In the genomic region with DNA sequence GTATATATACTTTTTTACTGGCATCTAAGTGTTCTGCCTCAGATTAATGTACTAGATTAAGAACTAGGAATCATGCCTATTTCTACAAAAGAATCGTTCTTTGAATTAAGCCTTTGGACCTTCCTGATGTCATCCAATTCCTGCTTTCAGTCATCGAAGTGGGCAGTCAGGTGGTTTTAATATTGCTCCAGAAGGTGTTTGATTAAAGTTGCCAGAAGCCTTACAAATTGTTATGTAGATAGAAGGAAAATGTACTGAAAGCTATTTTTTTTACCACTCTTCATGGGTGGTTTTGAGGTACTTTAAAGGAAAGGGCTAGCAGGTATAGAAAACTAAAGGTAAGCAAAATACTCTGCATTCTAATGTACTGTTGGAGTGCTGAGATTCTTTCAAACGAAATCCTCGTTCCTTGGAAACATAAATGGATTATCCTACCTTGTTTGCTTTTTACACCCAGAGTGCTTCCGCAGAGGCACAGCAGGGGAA, we compare ENCODE assay signal across 8 cellular contexts. TPM values are rescaled to one million over a fixed set of nuclear protein-coding genes. Genes with fewer than 3 reads are reported as not detected.
DNase-seq lines count a peak whose midpoint lies in the region; ATAC-seq, FAIRE-seq and TF ChIP-seq lines count a peak whose summit lies in the region.

No MANE protein-coding gene starts in this region.

- no peak for ATAC-seq in GM23338
- ATAC-seq in activated naive CD8-positive, alpha-beta T cell treated with anti-CD3 and anti-CD28 coated beads, Interleukin-2, amount 50 U/mL, for 24 hours: no peak
- no peak for ATAC-seq in thoracic aorta (ENCODE audit: insufficient number of reproducible peaks, low FRiP score, low read depth)
- no peak for ATAC-seq in GM21367 (IDR thresholded peaks at IDR 0.05; ENCODE audit: unreplicated experiment)

- H3K4me2 ChIP-seq in GM23338: peak overlapping the region; percentile 75

- H3K4me3 ChIP-seq in GM23338 (peak overlapping the region; percentile 71), kidney (ENCODE audit: low read length in 2 of 2) (peak overlapping the region; percentile 61 to 74), thoracic aorta (peak overlapping the region; percentile 77)

- peak overlapping the region; percentile 82 for H3K4me3 Mint-ChIP-seq in GM23338
- peak overlapping the region; percentile 92 for H3K4me3 Mint-ChIP-seq in activated naive CD8-positive, alpha-beta T cell treated with anti-CD3 and anti-CD28 coated beads, Interleukin-2, amount 50 U/mL, for 24 hours

- peaks cover 6% of the 10 kb centered on the region; the same call in 1 of the 3 replicates for H3K36me3 Mint-ChIP-seq in GM23338 (ENCODE audit: low read depth)
- peaks cover 25% of the 10 kb centered on the region for H3K36me3 Mint-ChIP-seq in activated naive CD8-positive, alpha-beta T cell treated with anti-CD3 and anti-CD28 coated beads, Interleukin-2, amount 50 U/mL, for 24 hours (ENCODE audit: low read depth)

- no peaks in the 10 kb centered on the region for H3K36me3 ChIP-seq in GM23338 (ENCODE audit: insufficient read depth)
- H3K36me3 ChIP-seq in kidney (ENCODE audit: control insufficient read depth in 1 of 2, insufficient read depth in 2 of 2, low read length in 2 of 2): peaks cover 0 to 3% of the 10 kb centered on the region in 2 donors
- H3K36me3 ChIP-seq in thoracic aorta: no peaks in the 10 kb centered on the region

- peak overlapping the region; percentile 84 to 98 for H3K9ac ChIP-seq in kidney (ENCODE audit: low read length in 2 of 2)

- H2AFZ ChIP-seq in GM23338: peak overlapping the region; percentile 92

- intact Hi-C loops in kidney (cut with DNase I): no loop called here

- DNase-seq in A172 (ENCODE audit: low spot score) (peak; percentile 3), GM23338 (ENCODE audit: low spot score) (no peak), kidney (no peak), thoracic aorta (ENCODE audit: low spot score) (no peak), NCI-H748 treated with DMSO at 0.1 percent for 48 hours (lab: John Stamatoyannopoulos, UW) (no peak), NCI-H2029 (lab: John Stamatoyannopoulos, UW) (no peak)
- DNase-seq in activated naive CD8-positive, alpha-beta T cell treated with anti-CD3 and anti-CD28 coated beads, Interleukin-2, amount 50 U/mL, for 24 hours: no peak

- H3K27me3 ChIP-seq in GM23338 (ENCODE audit: insufficient read depth) (no peaks in the 10 kb centered on the region), thoracic aorta (replicated peaks; ENCODE audit: insufficient read depth) (no peaks in the 10 kb centered on the region)

- peaks cover 37% of the 10 kb centered on the region for H3K4me1 Mint-ChIP-seq in GM23338
- H3K4me1 Mint-ChIP-seq in activated naive CD8-positive, alpha-beta T cell treated with anti-CD3 and anti-CD28 coated beads, Interleukin-2, amount 50 U/mL, for 24 hours: peaks cover 49% of the 10 kb centered on the region

- H3K27ac ChIP-seq in GM23338 (ENCODE audit: low read depth) (peak overlapping the region; percentile 64), kidney (ENCODE audit: low read depth in 2 of 2, low read length in 2 of 2) (peak overlapping the region; percentile 98), thoracic aorta (peak overlapping the region; percentile 98)

- FAIRE-seq in kidney (lab: Jason Lieb, UNC): no peak

- peaks cover 9% of the 10 kb centered on the region for H3K27me3 Mint-ChIP-seq in GM23338 (ENCODE audit: insufficient read depth, low read depth, poor library complexity)
- H3K27me3 Mint-ChIP-seq in activated naive CD8-positive, alpha-beta T cell treated with anti-CD3 and anti-CD28 coated beads, Interleukin-2, amount 50 U/mL, for 24 hours: no peaks in the 10 kb centered on the region

- H3K9me2 ChIP-seq in GM23338 (ENCODE audit: insufficient read depth): peaks cover 6% of the 10 kb centered on the region; the same call in 1 of the 2 replicates

- no peaks in the 10 kb centered on the region for H3K79me2 ChIP-seq in GM23338 (replicated peaks; ENCODE audit: insufficient read depth)

- peaks cover 24% of the 10 kb centered on the region for H3K4me1 ChIP-seq in GM23338 (ENCODE audit: insufficient read depth)
- H3K4me1 ChIP-seq in kidney (ENCODE audit: control insufficient read depth in 1 of 2, insufficient read depth in 1 of 2, low read depth in 1 of 2, low read length in 2 of 2): peaks cover 0 to 3% of the 10 kb centered on the region in 2 donors
- peaks cover 13 to 24% of the 10 kb centered on the region in 2 donors for H3K4me1 ChIP-seq in thoracic aorta (ENCODE audit: control insufficient read depth in 1 of 2, low read depth in 2 of 2)

- H3K9me3 ChIP-seq in kidney (ENCODE audit: control insufficient read depth in 1 of 2, low read length in 2 of 2) (no peaks in the 10 kb centered on the region), thoracic aorta (no peaks in the 10 kb centered on the region)

- TF ChIP-seq CTCF in GM23338 (conservative IDR thresholded peaks at IDR 0.05; ENCODE audit: low read depth in 2 of 2) (no peak), kidney (IDR thresholded peaks at IDR 0.05; ENCODE audit: borderline replicate concordance, extremely low read depth, insufficient read depth) (no peak), thoracic aorta (IDR thresholded peaks at IDR 0.05) (no peak)

- peak overlapping the region; percentile 91; the same call in 1 of the 2 replicates for H3K27ac Mint-ChIP-seq in GM23338
- peak overlapping the region; percentile 96 for H3K27ac Mint-ChIP-seq in activated naive CD8-positive, alpha-beta T cell treated with anti-CD3 and anti-CD28 coated beads, Interleukin-2, amount 50 U/mL, for 24 hours

- H4K20me1 ChIP-seq in GM23338 (replicated peaks; ENCODE audit: insufficient read depth): no peaks in the 10 kb centered on the region

- 0 out of 2 replicates have a peak, but pooled peaks cover 6% of the 10 kb centered on the region for H3F3A ChIP-seq in GM23338 (replicated peaks; ENCODE audit: low read depth)

- no peaks in the 10 kb centered on the region for H3K9me3 Mint-ChIP-seq in GM23338
- H3K9me3 Mint-ChIP-seq in activated naive CD8-positive, alpha-beta T cell treated with anti-CD3 and anti-CD28 coated beads, Interleukin-2, amount 50 U/mL, for 24 hours: no peaks in the 10 kb centered on the region

TF ChIP-seq in GM23338, 12 proteins besides CTCF, POLR2A, EP300 and RAD21:
- TF ChIP-seq, protein P1, sequence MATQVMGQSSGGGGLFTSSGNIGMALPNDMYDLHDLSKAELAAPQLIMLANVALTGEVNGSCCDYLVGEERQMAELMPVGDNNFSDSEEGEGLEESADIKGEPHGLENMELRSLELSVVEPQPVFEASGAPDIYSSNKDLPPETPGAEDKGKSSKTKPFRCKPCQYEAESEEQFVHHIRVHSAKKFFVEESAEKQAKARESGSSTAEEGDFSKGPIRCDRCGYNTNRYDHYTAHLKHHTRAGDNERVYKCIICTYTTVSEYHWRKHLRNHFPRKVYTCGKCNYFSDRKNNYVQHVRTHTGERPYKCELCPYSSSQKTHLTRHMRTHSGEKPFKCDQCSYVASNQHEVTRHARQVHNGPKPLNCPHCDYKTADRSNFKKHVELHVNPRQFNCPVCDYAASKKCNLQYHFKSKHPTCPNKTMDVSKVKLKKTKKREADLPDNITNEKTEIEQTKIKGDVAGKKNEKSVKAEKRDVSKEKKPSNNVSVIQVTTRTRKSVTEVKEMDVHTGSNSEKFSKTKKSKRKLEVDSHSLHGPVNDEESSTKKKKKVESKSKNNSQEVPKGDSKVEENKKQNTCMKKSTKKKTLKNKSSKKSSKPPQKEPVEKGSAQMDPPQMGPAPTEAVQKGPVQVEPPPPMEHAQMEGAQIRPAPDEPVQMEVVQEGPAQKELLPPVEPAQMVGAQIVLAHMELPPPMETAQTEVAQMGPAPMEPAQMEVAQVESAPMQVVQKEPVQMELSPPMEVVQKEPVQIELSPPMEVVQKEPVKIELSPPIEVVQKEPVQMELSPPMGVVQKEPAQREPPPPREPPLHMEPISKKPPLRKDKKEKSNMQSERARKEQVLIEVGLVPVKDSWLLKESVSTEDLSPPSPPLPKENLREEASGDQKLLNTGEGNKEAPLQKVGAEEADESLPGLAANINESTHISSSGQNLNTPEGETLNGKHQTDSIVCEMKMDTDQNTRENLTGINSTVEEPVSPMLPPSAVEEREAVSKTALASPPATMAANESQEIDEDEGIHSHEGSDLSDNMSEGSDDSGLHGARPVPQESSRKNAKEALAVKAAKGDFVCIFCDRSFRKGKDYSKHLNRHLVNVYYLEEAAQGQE (IDR thresholded peaks at IDR 0.05; ENCODE audit: unreplicated experiment): no peak
- 0 out of 2 replicates have a peak, but pooled peaks have one; percentile 4 for TF ChIP-seq NANOG (IDR thresholded peaks at IDR 0.05; ENCODE audit: borderline replicate concordance)

RNA-seq across cellular contexts. Expression of a gene that starts 0.7 kb away (rescaled TPM):
- 10.5 and 12.3 TPM in 2 replicates for total RNA-seq in A172 (2014; rRNA removed; shearing (Covaris generic))
- 5.1 and 5.2 TPM in 2 replicates for total RNA-seq in GM23338 (2014; rRNA removed; shearing (Covaris generic))
- polyA plus RNA-seq in GM23338 (2016; fragmentation: Nextera tagmentation; extraction: Ambion mirVana): 2.9 and 4.3 TPM in 2 replicates
- total RNA-seq in kidney: 32.0 TPM
- 19.1 TPM for polyA plus RNA-seq in kidney (ENCODE audit: insufficient read depth, low read depth, low replicate concordance)
- 10 to 100 TPM; 21.5 to 28.3 TPM for total RNA-seq in thoracic aorta
